19 cellular contexts compared by ENCODE assay signal in the genomic region with DNA sequence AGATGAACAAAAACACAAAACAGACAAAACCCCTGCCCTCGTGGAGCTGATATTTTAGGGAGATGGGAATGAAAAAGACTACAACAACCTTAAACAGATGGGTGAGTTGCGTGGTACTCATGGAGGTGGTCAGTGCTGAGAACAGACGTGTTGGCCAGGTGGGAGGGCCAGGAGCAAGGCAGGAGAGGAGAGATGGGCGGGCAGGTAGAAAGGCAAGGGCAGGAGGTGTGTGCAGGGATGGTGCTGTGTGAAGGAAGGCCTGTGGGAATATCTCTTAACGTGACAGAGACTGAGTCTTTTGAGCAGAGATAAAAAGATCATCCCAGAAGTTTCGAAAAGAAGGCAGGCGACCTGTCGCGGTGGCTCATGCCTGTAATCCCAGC. TPM values are rescaled to one million over a fixed set of nuclear protein-coding genes. Genes with fewer than 3 reads are reported as not detected.
"Had no signal": no experiment of that assay in that cellular context is flagged by ENCODE, and none has a peak within 500 bp of the region (broad histone marks: within the 10 kb centered on the region; RNA-seq: fewer than 3 reads in every experiment).

No MANE protein-coding gene starts in this region.

- FAIRE-seq: endometrium had no signal

- H3K27me3 ChIP-seq: colonic mucosa, testis, upper lobe of left lung had no signal

- DNase-seq: amygdala, caudate nucleus, colonic mucosa, erythroblast, gastrocnemius medialis, heart left ventricle, left lung, mucosa of descending colon, naive B cell, right cardiac atrium, testis, upper lobe of left lung had no signal

- H3K27ac ChIP-seq: colonic mucosa, gastrocnemius medialis, heart left ventricle, left lung, neural progenitor cell, prostate gland, skin epidermis, testis, upper lobe of left lung, VCaP had no signal

- H3K4me2 ChIP-seq: neural progenitor cell had no signal

- H3K9me3 ChIP-seq: colonic mucosa, gastrocnemius medialis, mucosa of descending colon, prostate gland, testis, upper lobe of left lung had no signal

- ATAC-seq: gastrocnemius medialis, heart left ventricle, left lung, right cardiac atrium had no signal

- H3K4me3 ChIP-seq: colonic mucosa, gastrocnemius medialis, heart left ventricle, left lung, mucosa of descending colon, neural progenitor cell, prostate gland, skin epidermis, testis, upper lobe of left lung had no signal

- H2AFZ ChIP-seq: neural progenitor cell had no signal

- H3K4me1 ChIP-seq: colonic mucosa, gastrocnemius medialis, heart left ventricle, left lung, prostate gland, testis, upper lobe of left lung had no signal

- H3K9ac ChIP-seq: neural progenitor cell had no signal

- H3K36me3 ChIP-seq: colonic mucosa, gastrocnemius medialis, heart left ventricle, left lung, neural progenitor cell, prostate gland, upper lobe of left lung had no signal

RNA-seq across cellular contexts. Expression of a gene that starts 7.0 kb away (rescaled TPM):
- total RNA-seq: activated naive CD8-positive, alpha-beta T cell treated with anti-CD3 and anti-CD28 coated beads, Interleukin-2, amount 10 ng/mL, durations not matched to agents 7 days and 5 days; gastrocnemius medialis; osteocyte; right cardiac atrium had no signal
